ENCODE assay signal across 20 cellular contexts in the genomic region with DNA sequence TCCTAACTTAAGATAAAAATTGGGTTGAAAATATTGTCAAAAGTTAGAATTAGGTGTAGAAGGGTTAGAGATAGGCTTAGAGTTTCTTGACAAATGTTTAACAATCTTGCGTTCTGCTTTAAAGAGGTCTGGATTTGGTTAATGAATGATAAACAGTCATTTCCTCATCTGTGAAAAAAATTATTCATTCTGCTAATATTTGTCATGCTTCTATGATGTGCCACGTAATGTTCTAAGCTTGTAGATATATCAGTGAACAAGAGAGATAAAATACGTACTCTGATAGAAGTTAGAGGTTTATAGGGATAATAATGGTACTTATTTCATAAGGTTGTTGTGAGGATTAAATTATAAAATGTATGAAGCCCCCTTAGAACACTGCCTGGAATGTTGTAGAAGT.
DNase-seq lines count a peak whose midpoint lies in the region; ATAC-seq and TF ChIP-seq lines count a peak whose summit lies in the region.
"Had no signal": no experiment of that assay in that cellular context is flagged by ENCODE, and none has a peak within 500 bp of the region (broad histone marks: within the 10 kb centered on the region; RNA-seq: fewer than 3 reads in every experiment).

No MANE protein-coding gene starts in this region.

- no peaks in the 10 kb centered on the region for H3K27me3 Mint-ChIP-seq in activated CD4-positive, alpha-beta memory T cell treated with anti-CD3 and anti-CD28 coated beads for 36 hours
- H3K27me3 Mint-ChIP-seq: activated T-cell treated with anti-CD3 and anti-CD28 coated beads, Interleukin-2, amount 50 U/mL, for 24 hours; memory B cell; naive thymus-derived CD8-positive, alpha-beta T cell had no signal

- H2AFZ ChIP-seq in SK-N-SH (ENCODE audit: low read depth), result peak overlapping the region; percentile 49; the same call in 1 of the 2 replicates

- no peak overlapping the region for H3K27ac ChIP-seq in SK-N-SH (ENCODE audit: low read depth in 2 of 2, low read length in 1 of 2)
- H3K27ac ChIP-seq: epithelial cell of prostate had no signal

- no peaks in the 10 kb centered on the region for H3K4me1 ChIP-seq in SK-N-SH (ENCODE audit: control insufficient read depth in 1 of 2, insufficient read depth in 2 of 2, low read depth in 1 of 2, low read length in 1 of 2)

- H3K27ac Mint-ChIP-seq in activated CD4-positive, alpha-beta memory T cell treated with anti-CD3 and anti-CD28 coated beads for 36 hours, result no peak overlapping the region
- H3K27ac Mint-ChIP-seq: activated naive CD4-positive, alpha-beta T cell treated with anti-CD3 and anti-CD28 coated beads, Interleukin-2, amount 50 U/mL, for 72 hours; activated T-cell treated with anti-CD3 and anti-CD28 coated beads, Interleukin-2, amount 50 U/mL, for 24 hours; immature natural killer cell; memory B cell; naive thymus-derived CD8-positive, alpha-beta T cell had no signal

- no peak for TF ChIP-seq RAD21 in SK-N-SH (IDR thresholded peaks at IDR 0.05; ENCODE audit: low read length)

- DNase-seq in SK-N-SH (no peak), choroid plexus epithelial cell (ENCODE audit: low read depth) (peak; percentile 38), kidney glomerular epithelial cell (lab: John Stamatoyannopoulos, UW) (peak; percentile 61), AG20443 (ENCODE audit: low spot score) (no peak)
- DNase-seq in activated CD4-positive, alpha-beta memory T cell treated with anti-CD3 and anti-CD28 coated beads for 36 hours, result no peak
- DNase-seq: activated CD4-positive, alpha-beta T cell treated with anti-CD3 and anti-CD28 coated beads, Interleukin-2, amount 50 U/mL, for 48 hours; activated T-cell treated with anti-CD3 and anti-CD28 coated beads, Interleukin-2, amount 50 U/mL, for 24 hours; cortex of kidney; GOT3; immature natural killer cell; MG63; naive thymus-derived CD8-positive, alpha-beta T cell; NCI-H187 treated with DMSO at 0.1 percent for 48 hours; NCI-H446 treated with DMSO at 0.1 percent for 48 hours had no signal

- POLR2A ChIA-PET in SK-N-SH (lab: Yijun Ruan, JAX), result no interaction called here
- POLR2A ChIA-PET in activated CD4-positive, alpha-beta memory T cell treated with anti-CD3 and anti-CD28 coated beads for 36 hours (lab: Charles Lee), result no interaction called here

- no peaks in the 10 kb centered on the region for H3F3A ChIP-seq in SK-N-SH (replicated peaks; ENCODE audit: insufficient read depth)

- WGBS in SK-N-SH (ENCODE audit: low lambda C conversion rate), result 26% methylated on average over 3 of the region's 3 CpGs

- no peak for TF ChIP-seq EP300 in SK-N-SH (IDR thresholded peaks at IDR 0.05; ENCODE audit: borderline replicate concordance in 1 of 2, low read depth in 1 of 2, low read length in 1 of 2)

- no peaks in the 10 kb centered on the region for H3K79me2 ChIP-seq in SK-N-SH (ENCODE audit: insufficient read depth)

- H3K36me3 ChIP-seq in SK-N-SH (replicated peaks in 1 of 2; ENCODE audit: control insufficient read depth in 1 of 2, insufficient read depth in 2 of 2, low read length in 1 of 2), result no peaks in the 10 kb centered on the region
- H3K36me3 ChIP-seq: MG63 had no signal

- H4K20me1 ChIP-seq in SK-N-SH (ENCODE audit: insufficient read depth), result no peaks in the 10 kb centered on the region

- CTCF ChIA-PET in SK-N-SH (lab: Yijun Ruan, JAX), result no interaction called here
- CTCF ChIA-PET in activated CD4-positive, alpha-beta memory T cell treated with anti-CD3 and anti-CD28 coated beads for 36 hours (lab: Charles Lee), result no interaction called here

- no peaks in the 10 kb centered on the region for H3K4me1 Mint-ChIP-seq in activated CD4-positive, alpha-beta memory T cell treated with anti-CD3 and anti-CD28 coated beads for 36 hours (ENCODE audit: low read depth)
- H3K4me1 Mint-ChIP-seq: immature natural killer cell; memory B cell; naive thymus-derived CD8-positive, alpha-beta T cell had no signal

- no peak overlapping the region for H3K4me2 ChIP-seq in SK-N-SH

- H3K9me2 ChIP-seq in SK-N-SH, result no peaks in the 10 kb centered on the region

- H3K27me3 ChIP-seq in SK-N-SH (ENCODE audit: insufficient read depth), result no peaks in the 10 kb centered on the region
- H3K27me3 ChIP-seq: MG63 had no signal

- H3K9me3 ChIP-seq in SK-N-SH, result no peaks in the 10 kb centered on the region
- H3K9me3 ChIP-seq: MG63 had no signal

- H3K9ac ChIP-seq in SK-N-SH, result no peak overlapping the region

- no peak overlapping the region for H3K4me3 Mint-ChIP-seq in activated CD4-positive, alpha-beta memory T cell treated with anti-CD3 and anti-CD28 coated beads for 36 hours
- H3K4me3 Mint-ChIP-seq: activated T-cell treated with anti-CD3 and anti-CD28 coated beads, Interleukin-2, amount 50 U/mL, for 24 hours; immature natural killer cell; memory B cell; naive thymus-derived CD8-positive, alpha-beta T cell had no signal

- no peak for ATAC-seq in SK-N-SH treated with all-trans-retinoic acid at 6 μM for 48 hours
- ATAC-seq in GM21526 (IDR thresholded peaks at IDR 0.05; ENCODE audit: low FRiP score, unreplicated experiment), result no peak
- ATAC-seq in GM19351 (IDR thresholded peaks at IDR 0.05; ENCODE audit: unreplicated experiment), result no peak
- ATAC-seq: activated naive CD4-positive, alpha-beta T cell treated with anti-CD3 and anti-CD28 coated beads, Interleukin-2, amount 50 U/mL, for 72 hours; naive thymus-derived CD8-positive, alpha-beta T cell had no signal

- no peaks in the 10 kb centered on the region for H3K36me3 Mint-ChIP-seq in activated CD4-positive, alpha-beta memory T cell treated with anti-CD3 and anti-CD28 coated beads for 36 hours
- H3K36me3 Mint-ChIP-seq: activated naive CD4-positive, alpha-beta T cell treated with anti-CD3 and anti-CD28 coated beads, Interleukin-2, amount 50 U/mL, for 72 hours; memory B cell; naive thymus-derived CD8-positive, alpha-beta T cell had no signal

- TF ChIP-seq CTCF in SK-N-SH (IDR thresholded peaks at IDR 0.05), result no peak
- TF ChIP-seq CTCF in choroid plexus epithelial cell (conservative IDR thresholded peaks at IDR 0.05; ENCODE audit: low read depth, low read length), result no peak

- H3K9me3 Mint-ChIP-seq in activated CD4-positive, alpha-beta memory T cell treated with anti-CD3 and anti-CD28 coated beads for 36 hours, result peaks cover 4% of the 10 kb centered on the region

- intact Hi-C loops in activated CD4-positive, alpha-beta memory T cell treated with anti-CD3 and anti-CD28 coated beads for 36 hours (cut with micrococcal nuclease), result no loop called here

- H3K4me3 ChIP-seq in SK-N-SH (ENCODE audit: low read depth in 2 of 2, low read length in 1 of 2) (no peak overlapping the region), choroid plexus epithelial cell (ENCODE audit: low read depth, low read length) (peak overlapping the region; percentile 16)
- H3K4me3 ChIP-seq: MG63 had no signal

TF ChIP-seq in SK-N-SH, 30 proteins besides CTCF, POLR2A, EP300 and RAD21 (continues in another document):
- TF ChIP-seq SIN3A (IDR thresholded peaks at IDR 0.05; ENCODE audit: borderline replicate concordance, low read depth, low read length) (no peak), YY1 (IDR thresholded peaks at IDR 0.05; ENCODE audit: low read depth) (no peak), SMC3 (IDR thresholded peaks at IDR 0.05; ENCODE audit: low read depth, low read length) (no peak), NFIC (IDR thresholded peaks at IDR 0.05; ENCODE audit: borderline replicate concordance) (no peak), JUND (IDR thresholded peaks at IDR 0.05) (no peak), MXI1 (IDR thresholded peaks at IDR 0.05; ENCODE audit: low read depth, low read length) (no peak), TEAD4 (IDR thresholded peaks at IDR 0.05; ENCODE audit: borderline replicate concordance, insufficient read depth) (no peak)
- TF ChIP-seq, protein P1, sequence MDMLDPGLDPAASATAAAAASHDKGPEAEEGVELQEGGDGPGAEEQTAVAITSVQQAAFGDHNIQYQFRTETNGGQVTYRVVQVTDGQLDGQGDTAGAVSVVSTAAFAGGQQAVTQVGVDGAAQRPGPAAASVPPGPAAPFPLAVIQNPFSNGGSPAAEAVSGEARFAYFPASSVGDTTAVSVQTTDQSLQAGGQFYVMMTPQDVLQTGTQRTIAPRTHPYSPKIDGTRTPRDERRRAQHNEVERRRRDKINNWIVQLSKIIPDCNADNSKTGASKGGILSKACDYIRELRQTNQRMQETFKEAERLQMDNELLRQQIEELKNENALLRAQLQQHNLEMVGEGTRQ (IDR thresholded peaks at IDR 0.05; ENCODE audit: borderline replicate concordance, low read depth, low read length), result no peak
- TF ChIP-seq, protein P2, sequence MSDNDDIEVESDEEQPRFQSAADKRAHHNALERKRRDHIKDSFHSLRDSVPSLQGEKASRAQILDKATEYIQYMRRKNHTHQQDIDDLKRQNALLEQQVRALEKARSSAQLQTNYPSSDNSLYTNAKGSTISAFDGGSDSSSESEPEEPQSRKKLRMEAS (IDR thresholded peaks at IDR 0.05; ENCODE audit: low read depth), result no peak

TF ChIP-seq in SK-N-SH treated with all-trans-retinoic acid at 6 μM for 48 hours, 23 proteins besides CTCF, POLR2A, EP300 and RAD21:
- no peak for TF ChIP-seq ZFP3 (CRISPR knock-in tag; IDR thresholded peaks at IDR 0.05)
- no peak for TF ChIP-seq TCF4 (CRISPR knock-in tag; IDR thresholded peaks at IDR 0.05; ENCODE audit: borderline replicate concordance)
- TF ChIP-seq ARNTL (CRISPR knock-in tag; IDR thresholded peaks at IDR 0.05; ENCODE audit: borderline replicate concordance, low read depth), result no peak
- TF ChIP-seq ZNF565 (CRISPR knock-in tag; conservative IDR thresholded peaks at IDR 0.05; ENCODE audit: low read depth), result no peak
- TF ChIP-seq, protein P3, sequence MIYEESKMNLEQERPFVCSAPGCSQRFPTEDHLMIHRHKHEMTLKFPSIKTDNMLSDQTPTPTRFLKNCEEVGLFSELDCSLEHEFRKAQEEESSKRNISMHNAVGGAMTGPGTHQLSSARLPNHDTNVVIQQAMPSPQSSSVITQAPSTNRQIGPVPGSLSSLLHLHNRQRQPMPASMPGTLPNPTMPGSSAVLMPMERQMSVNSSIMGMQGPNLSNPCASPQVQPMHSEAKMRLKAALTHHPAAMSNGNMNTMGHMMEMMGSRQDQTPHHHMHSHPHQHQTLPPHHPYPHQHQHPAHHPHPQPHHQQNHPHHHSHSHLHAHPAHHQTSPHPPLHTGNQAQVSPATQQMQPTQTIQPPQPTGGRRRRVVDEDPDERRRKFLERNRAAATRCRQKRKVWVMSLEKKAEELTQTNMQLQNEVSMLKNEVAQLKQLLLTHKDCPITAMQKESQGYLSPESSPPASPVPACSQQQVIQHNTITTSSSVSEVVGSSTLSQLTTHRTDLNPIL (CRISPR knock-in tag; IDR thresholded peaks at IDR 0.05; ENCODE audit: low read depth), result no peak
TF ChIP-seq in SK-N-SH treated with all-trans-retinoic acid at 6 μM for 48 hours: peak in this region for 0.

Comparison
In these comparisons a context has a peak if more than half of its experiments do, and no peak if none do; other contexts are left out.
1. DNase-seq: peak in choroid plexus epithelial cell (single experiment) and kidney glomerular epithelial cell (single experiment); none in SK-N-SH (single experiment), activated CD4-positive, alpha-beta memory T cell treated with anti-CD3 and anti-CD28 coated beads for 36 hours (single experiment) and AG20443 (single experiment).